Comparison of ENCODE assay signal across 1 cellular context in the genomic region with DNA sequence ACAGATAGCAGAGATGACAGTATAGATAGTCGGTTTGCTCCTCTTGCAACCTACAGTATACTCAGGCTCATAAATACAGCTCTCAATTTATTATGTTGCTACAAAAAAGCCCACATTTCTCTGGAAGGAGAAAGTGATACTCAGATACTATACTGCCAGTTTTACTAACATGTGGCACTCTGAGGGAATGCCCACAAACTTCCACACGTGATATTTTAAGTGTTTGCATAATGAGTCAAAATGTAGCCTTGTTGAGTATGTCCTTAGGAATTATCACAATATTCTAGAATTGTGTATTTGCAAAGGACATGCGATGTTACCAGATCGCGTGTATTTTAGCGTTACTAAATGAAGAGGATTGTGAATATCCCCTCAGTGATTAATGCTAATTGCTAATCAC.
TF ChIP-seq lines count a peak whose summit lies in the region.

No MANE protein-coding gene starts in this region.

TF ChIP-seq in SK-N-SH treated with all-trans-retinoic acid at 6 μM for 48 hours, 23 proteins besides CTCF, POLR2A, EP300 and RAD21 (continued from another document):
- TF ChIP-seq TSHZ2 (CRISPR knock-in tag; IDR thresholded peaks at IDR 0.05) (no peak), ESRRG (CRISPR knock-in tag; IDR thresholded peaks at IDR 0.05) (no peak), ZNF70 (CRISPR knock-in tag; IDR thresholded peaks at IDR 0.05) (no peak), GLIS3 (CRISPR knock-in tag; IDR thresholded peaks at IDR 0.05) (no peak), ISL1 (CRISPR knock-in tag; IDR thresholded peaks at IDR 0.05) (no peak), SNAI2 (CRISPR knock-in tag; IDR thresholded peaks at IDR 0.05) (no peak), RARB (CRISPR knock-in tag; IDR thresholded peaks at IDR 0.05) (no peak), CSRNP3 (CRISPR knock-in tag; IDR thresholded peaks at IDR 0.05) (no peak)
- TF ChIP-seq, protein P1, sequence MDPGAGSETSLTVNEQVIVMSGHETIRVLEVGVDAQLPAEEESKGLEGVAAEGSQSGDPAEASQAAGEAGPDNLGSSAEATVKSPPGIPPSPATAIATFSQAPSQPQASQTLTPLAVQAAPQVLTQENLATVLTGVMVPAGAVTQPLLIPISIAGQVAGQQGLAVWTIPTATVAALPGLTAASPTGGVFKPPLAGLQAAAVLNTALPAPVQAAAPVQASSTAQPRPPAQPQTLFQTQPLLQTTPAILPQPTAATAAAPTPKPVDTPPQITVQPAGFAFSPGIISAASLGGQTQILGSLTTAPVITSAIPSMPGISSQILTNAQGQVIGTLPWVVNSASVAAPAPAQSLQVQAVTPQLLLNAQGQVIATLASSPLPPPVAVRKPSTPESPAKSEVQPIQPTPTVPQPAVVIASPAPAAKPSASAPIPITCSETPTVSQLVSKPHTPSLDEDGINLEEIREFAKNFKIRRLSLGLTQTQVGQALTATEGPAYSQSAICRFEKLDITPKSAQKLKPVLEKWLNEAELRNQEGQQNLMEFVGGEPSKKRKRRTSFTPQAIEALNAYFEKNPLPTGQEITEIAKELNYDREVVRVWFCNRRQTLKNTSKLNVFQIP (CRISPR knock-in tag; IDR thresholded peaks at IDR 0.05; ENCODE audit: borderline replicate concordance, low read depth) = no peak
